ENCODE assay signal across 2 cellular contexts in the genomic region with DNA sequence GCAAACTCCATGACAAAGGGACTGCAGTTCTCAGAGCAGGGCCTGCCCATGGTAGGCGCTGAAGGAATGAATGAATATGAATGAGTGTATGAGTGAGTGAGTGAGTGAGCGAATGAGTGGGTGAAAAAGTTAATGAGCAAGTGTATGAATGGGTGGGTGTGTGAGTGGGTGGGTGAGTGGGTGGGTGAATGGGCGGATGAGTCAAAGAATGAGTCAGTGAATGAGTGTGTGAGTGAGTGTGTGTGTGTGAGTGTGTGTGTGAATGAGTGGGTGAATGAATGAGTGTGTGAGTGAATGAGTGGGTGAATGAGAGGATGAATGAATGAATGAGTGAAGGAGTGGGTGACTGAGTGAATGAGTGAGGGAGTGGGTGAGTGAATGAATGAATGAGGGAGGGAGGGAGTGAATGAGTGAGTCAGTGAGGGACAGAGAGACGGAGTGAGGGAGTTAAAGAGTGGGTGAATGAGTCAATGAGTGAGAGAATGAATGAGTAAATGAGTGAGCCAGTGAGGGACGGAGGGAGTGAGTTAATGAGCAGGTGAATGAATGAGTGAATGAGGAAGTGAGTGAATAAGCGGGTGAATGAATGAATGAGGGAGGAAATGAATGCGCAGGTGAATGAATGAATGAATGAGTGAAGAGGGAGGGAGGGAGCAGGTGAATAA.
TF ChIP-seq lines count a peak whose summit lies in the region.

No MANE protein-coding gene starts in this region.

TF ChIP-seq in IMR-90, 13 proteins besides CTCF, POLR2A, EP300 and RAD21:
- TF ChIP-seq MXI1 (IDR thresholded peaks at IDR 0.05; ENCODE audit: borderline replicate concordance, low read depth, low read length): no peak
- TF ChIP-seq BHLHE40 (IDR thresholded peaks at IDR 0.05; ENCODE audit: low read depth, low read length): no peak
- TF ChIP-seq RFX5 (IDR thresholded peaks at IDR 0.05; ENCODE audit: low read depth, low read length): no peak
- TF ChIP-seq, protein P1, sequence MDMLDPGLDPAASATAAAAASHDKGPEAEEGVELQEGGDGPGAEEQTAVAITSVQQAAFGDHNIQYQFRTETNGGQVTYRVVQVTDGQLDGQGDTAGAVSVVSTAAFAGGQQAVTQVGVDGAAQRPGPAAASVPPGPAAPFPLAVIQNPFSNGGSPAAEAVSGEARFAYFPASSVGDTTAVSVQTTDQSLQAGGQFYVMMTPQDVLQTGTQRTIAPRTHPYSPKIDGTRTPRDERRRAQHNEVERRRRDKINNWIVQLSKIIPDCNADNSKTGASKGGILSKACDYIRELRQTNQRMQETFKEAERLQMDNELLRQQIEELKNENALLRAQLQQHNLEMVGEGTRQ (IDR thresholded peaks at IDR 0.05; ENCODE audit: low read depth, low read length): no peak
- TF ChIP-seq MAFK (IDR thresholded peaks at IDR 0.05; ENCODE audit: low read depth, low read length): no peak
- TF ChIP-seq RCOR1 (IDR thresholded peaks at IDR 0.05; ENCODE audit: insufficient replicate concordance, low read length): peak; percentile 59
- TF ChIP-seq MAZ (IDR thresholded peaks at IDR 0.05; ENCODE audit: borderline replicate concordance, low read depth, low read length): peak; percentile 29; the same call in 1 of the 2 replicates
- TF ChIP-seq CEBPB (IDR thresholded peaks at IDR 0.05; ENCODE audit: low read depth, low read length): no peak
- TF ChIP-seq FOS (IDR thresholded peaks at IDR 0.05; ENCODE audit: low read depth, low read length): peak; percentile 58; the same call in 1 of the 2 replicates

TF ChIP-seq in K562, 482 proteins besides CTCF, POLR2A, EP300 and RAD21 (continues in another document):
- TF ChIP-seq ZNF431 (CRISPR knock-in tag; IDR thresholded peaks at IDR 0.05) (no peak), NCOA2 (IDR thresholded peaks at IDR 0.05; ENCODE audit: partially characterized antibody in 2 of 2) (no peak), HNRNPL (IDR thresholded peaks at IDR 0.05; ENCODE audit: low read depth, low read length) (no peak), ZNF146 (CRISPR knock-in tag; IDR thresholded peaks at IDR 0.05; ENCODE audit: unreplicated experiment) (no peak), KLF1 (tag; IDR thresholded peaks at IDR 0.05) (no peak), LARP7 (IDR thresholded peaks at IDR 0.05) (no peak), NFE2L1 (tag; IDR thresholded peaks at IDR 0.05; ENCODE audit: borderline replicate concordance, low read depth) (no peak), RFX1 (IDR thresholded peaks at IDR 0.05) (no peak), MTA3 (IDR thresholded peaks at IDR 0.05; ENCODE audit: borderline replicate concordance) (no peak), RBM39 (optimal IDR thresholded peaks at IDR 0.05; ENCODE audit: low read depth, low read length) (no peak), PURB (CRISPR knock-in tag; IDR thresholded peaks at IDR 0.05; ENCODE audit: low read depth) (no peak), PHF21A (IDR thresholded peaks at IDR 0.05; ENCODE audit: borderline replicate concordance, low read depth) (peak; percentile 9; the same call in 1 of the 2 replicates), CEBPG (CRISPR knock-in tag; IDR thresholded peaks at IDR 0.05) (no peak), CEBPG (tag; conservative IDR thresholded peaks at IDR 0.05 in 1 of 2, IDR thresholded peaks at IDR 0.05 in 1 of 2) (no peak), ZNF134 (CRISPR knock-in tag; conservative IDR thresholded peaks at IDR 0.05) (no peak), MXI1 (IDR thresholded peaks at IDR 0.05; ENCODE audit: low read depth, low read length) (no peak), ETS2 (tag; IDR thresholded peaks at IDR 0.05; ENCODE audit: borderline replicate concordance, poor library complexity, severe bottlenecking) (no peak), TBL1XR1 (IDR thresholded peaks at IDR 0.05; ENCODE audit: low read length in 2 of 2) (no peak), NFRKB (IDR thresholded peaks at IDR 0.05; ENCODE audit: low read depth) (peak; percentile 74), ZBTB8A (IDR thresholded peaks at IDR 0.05; ENCODE audit: partially characterized antibody) (no peak), TGIF2 (CRISPR knock-in tag; IDR thresholded peaks at IDR 0.05) (no peak), HMG20A (CRISPR knock-in tag; conservative IDR thresholded peaks at IDR 0.05) (no peak), RNF2 (IDR thresholded peaks at IDR 0.05) (no peak), NUFIP1 (IDR thresholded peaks at IDR 0.05; ENCODE audit: partially characterized antibody) (no peak), STAT5A (IDR thresholded peaks at IDR 0.05; ENCODE audit: borderline replicate concordance, low read length) (no peak), C11orf30 (IDR thresholded peaks at IDR 0.05; ENCODE audit: low read depth) (no peak), MIER1 (IDR thresholded peaks at IDR 0.05; ENCODE audit: low read depth) (peak; percentile 71), HDAC1 (IDR thresholded peaks at IDR 0.05) (peak in 1 of 2 experiments; percentile 60; a peak in 2 of 4 replicates), ZNF551 (CRISPR knock-in tag; IDR thresholded peaks at IDR 0.05) (no peak), GTF2E2 (tag; IDR thresholded peaks at IDR 0.05) (no peak), ZC3H11A (IDR thresholded peaks at IDR 0.05; ENCODE audit: low read depth, low read length) (no peak), TCF3 (CRISPR knock-in tag; IDR thresholded peaks at IDR 0.05) (no peak), ZNF354B (CRISPR knock-in tag; IDR thresholded peaks at IDR 0.05) (no peak), HNRNPK (IDR thresholded peaks at IDR 0.05; ENCODE audit: low read depth, low read length, poor library complexity, severe bottlenecking) (no peak), IRF2 (CRISPR knock-in tag; IDR thresholded peaks at IDR 0.05) (no peak), MAFF (IDR thresholded peaks at IDR 0.05; ENCODE audit: low read length) (no peak), ZNF586 (CRISPR knock-in tag; conservative IDR thresholded peaks at IDR 0.05) (no peak), PRPF4 (IDR thresholded peaks at IDR 0.05; ENCODE audit: insufficient read depth, low read depth, low read length, poor library complexity, severe bottlenecking) (no peak), KAT8 (IDR thresholded peaks at IDR 0.05; ENCODE audit: low read depth) (no peak), ILK (tag; IDR thresholded peaks at IDR 0.05; ENCODE audit: borderline replicate concordance, low read depth) (no peak), NEUROD1 (IDR thresholded peaks at IDR 0.05; ENCODE audit: borderline replicate concordance, low read depth, low read length, partially characterized antibody) (no peak), BHLHE40 (IDR thresholded peaks at IDR 0.05; ENCODE audit: low read length) (no peak), TEAD4 (IDR thresholded peaks at IDR 0.05; ENCODE audit: low read length) (peak; percentile 34; the same call in 1 of the 2 replicates), TEAD4 (CRISPR knock-in tag; IDR thresholded peaks at IDR 0.05; ENCODE audit: borderline replicate concordance) (no peak), SREBF2 (CRISPR knock-in tag; IDR thresholded peaks at IDR 0.05) (no peak), FIP1L1 (IDR thresholded peaks at IDR 0.05; ENCODE audit: low read depth, low read length, poor library complexity, severe bottlenecking) (no peak), WHSC1 (IDR thresholded peaks at IDR 0.05; ENCODE audit: low read length) (no peak), MEIS2 (IDR thresholded peaks at IDR 0.05; ENCODE audit: partially characterized antibody) (no peak), HNRNPLL (IDR thresholded peaks at IDR 0.05; ENCODE audit: low read depth, low read length, poor library complexity, severe bottlenecking) (no peak)
- TF ChIP-seq, protein P2, sequence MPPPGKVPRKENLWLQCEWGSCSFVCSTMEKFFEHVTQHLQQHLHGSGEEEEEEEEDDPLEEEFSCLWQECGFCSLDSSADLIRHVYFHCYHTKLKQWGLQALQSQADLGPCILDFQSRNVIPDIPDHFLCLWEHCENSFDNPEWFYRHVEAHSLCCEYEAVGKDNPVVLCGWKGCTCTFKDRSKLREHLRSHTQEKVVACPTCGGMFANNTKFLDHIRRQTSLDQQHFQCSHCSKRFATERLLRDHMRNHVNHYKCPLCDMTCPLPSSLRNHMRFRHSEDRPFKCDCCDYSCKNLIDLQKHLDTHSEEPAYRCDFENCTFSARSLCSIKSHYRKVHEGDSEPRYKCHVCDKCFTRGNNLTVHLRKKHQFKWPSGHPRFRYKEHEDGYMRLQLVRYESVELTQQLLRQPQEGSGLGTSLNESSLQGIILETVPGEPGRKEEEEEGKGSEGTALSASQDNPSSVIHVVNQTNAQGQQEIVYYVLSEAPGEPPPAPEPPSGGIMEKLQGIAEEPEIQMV (tag; conservative IDR thresholded peaks at IDR 0.05; ENCODE audit: low read depth): no peak
- TF ChIP-seq, protein P3, sequence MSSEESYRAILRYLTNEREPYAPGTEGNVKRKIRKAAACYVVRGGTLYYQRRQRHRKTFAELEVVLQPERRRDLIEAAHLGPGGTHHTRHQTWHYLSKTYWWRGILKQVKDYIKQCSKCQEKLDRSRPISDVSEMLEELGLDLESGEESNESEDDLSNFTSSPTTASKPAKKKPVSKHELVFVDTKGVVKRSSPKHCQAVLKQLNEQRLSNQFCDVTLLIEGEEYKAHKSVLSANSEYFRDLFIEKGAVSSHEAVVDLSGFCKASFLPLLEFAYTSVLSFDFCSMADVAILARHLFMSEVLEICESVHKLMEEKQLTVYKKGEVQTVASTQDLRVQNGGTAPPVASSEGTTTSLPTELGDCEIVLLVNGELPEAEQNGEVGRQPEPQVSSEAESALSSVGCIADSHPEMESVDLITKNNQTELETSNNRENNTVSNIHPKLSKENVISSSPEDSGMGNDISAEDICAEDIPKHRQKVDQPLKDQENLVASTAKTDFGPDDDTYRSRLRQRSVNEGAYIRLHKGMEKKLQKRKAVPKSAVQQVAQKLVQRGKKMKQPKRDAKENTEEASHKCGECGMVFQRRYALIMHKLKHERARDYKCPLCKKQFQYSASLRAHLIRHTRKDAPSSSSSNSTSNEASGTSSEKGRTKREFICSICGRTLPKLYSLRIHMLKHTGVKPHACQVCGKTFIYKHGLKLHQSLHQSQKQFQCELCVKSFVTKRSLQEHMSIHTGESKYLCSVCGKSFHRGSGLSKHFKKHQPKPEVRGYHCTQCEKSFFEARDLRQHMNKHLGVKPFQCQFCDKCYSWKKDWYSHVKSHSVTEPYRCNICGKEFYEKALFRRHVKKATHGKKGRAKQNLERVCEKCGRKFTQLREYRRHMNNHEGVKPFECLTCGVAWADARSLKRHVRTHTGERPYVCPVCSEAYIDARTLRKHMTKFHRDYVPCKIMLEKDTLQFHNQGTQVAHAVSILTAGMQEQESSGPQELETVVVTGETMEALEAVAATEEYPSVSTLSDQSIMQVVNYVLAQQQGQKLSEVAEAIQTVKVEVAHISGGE (CRISPR knock-in tag; IDR thresholded peaks at IDR 0.05): no peak
- TF ChIP-seq, protein P4, sequence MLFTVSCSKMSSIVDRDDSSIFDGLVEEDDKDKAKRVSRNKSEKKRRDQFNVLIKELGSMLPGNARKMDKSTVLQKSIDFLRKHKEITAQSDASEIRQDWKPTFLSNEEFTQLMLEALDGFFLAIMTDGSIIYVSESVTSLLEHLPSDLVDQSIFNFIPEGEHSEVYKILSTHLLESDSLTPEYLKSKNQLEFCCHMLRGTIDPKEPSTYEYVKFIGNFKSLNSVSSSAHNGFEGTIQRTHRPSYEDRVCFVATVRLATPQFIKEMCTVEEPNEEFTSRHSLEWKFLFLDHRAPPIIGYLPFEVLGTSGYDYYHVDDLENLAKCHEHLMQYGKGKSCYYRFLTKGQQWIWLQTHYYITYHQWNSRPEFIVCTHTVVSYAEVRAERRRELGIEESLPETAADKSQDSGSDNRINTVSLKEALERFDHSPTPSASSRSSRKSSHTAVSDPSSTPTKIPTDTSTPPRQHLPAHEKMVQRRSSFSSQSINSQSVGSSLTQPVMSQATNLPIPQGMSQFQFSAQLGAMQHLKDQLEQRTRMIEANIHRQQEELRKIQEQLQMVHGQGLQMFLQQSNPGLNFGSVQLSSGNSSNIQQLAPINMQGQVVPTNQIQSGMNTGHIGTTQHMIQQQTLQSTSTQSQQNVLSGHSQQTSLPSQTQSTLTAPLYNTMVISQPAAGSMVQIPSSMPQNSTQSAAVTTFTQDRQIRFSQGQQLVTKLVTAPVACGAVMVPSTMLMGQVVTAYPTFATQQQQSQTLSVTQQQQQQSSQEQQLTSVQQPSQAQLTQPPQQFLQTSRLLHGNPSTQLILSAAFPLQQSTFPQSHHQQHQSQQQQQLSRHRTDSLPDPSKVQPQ (CRISPR knock-in tag; IDR thresholded peaks at IDR 0.05; ENCODE audit: borderline replicate concordance): no peak
- TF ChIP-seq, protein P5, sequence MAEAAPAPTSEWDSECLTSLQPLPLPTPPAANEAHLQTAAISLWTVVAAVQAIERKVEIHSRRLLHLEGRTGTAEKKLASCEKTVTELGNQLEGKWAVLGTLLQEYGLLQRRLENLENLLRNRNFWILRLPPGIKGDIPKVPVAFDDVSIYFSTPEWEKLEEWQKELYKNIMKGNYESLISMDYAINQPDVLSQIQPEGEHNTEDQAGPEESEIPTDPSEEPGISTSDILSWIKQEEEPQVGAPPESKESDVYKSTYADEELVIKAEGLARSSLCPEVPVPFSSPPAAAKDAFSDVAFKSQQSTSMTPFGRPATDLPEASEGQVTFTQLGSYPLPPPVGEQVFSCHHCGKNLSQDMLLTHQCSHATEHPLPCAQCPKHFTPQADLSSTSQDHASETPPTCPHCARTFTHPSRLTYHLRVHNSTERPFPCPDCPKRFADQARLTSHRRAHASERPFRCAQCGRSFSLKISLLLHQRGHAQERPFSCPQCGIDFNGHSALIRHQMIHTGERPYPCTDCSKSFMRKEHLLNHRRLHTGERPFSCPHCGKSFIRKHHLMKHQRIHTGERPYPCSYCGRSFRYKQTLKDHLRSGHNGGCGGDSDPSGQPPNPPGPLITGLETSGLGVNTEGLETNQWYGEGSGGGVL (CRISPR knock-in tag; IDR thresholded peaks at IDR 0.05): no peak
- TF ChIP-seq, protein P6, sequence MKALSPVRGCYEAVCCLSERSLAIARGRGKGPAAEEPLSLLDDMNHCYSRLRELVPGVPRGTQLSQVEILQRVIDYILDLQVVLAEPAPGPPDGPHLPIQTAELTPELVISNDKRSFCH (CRISPR knock-in tag; IDR thresholded peaks at IDR 0.05): no peak
- TF ChIP-seq, protein P6 (tag; IDR thresholded peaks at IDR 0.05): no peak
- TF ChIP-seq, protein P7, sequence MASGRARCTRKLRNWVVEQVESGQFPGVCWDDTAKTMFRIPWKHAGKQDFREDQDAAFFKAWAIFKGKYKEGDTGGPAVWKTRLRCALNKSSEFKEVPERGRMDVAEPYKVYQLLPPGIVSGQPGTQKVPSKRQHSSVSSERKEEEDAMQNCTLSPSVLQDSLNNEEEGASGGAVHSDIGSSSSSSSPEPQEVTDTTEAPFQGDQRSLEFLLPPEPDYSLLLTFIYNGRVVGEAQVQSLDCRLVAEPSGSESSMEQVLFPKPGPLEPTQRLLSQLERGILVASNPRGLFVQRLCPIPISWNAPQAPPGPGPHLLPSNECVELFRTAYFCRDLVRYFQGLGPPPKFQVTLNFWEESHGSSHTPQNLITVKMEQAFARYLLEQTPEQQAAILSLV (tag; IDR thresholded peaks at IDR 0.05): no peak
- TF ChIP-seq, protein P8, sequence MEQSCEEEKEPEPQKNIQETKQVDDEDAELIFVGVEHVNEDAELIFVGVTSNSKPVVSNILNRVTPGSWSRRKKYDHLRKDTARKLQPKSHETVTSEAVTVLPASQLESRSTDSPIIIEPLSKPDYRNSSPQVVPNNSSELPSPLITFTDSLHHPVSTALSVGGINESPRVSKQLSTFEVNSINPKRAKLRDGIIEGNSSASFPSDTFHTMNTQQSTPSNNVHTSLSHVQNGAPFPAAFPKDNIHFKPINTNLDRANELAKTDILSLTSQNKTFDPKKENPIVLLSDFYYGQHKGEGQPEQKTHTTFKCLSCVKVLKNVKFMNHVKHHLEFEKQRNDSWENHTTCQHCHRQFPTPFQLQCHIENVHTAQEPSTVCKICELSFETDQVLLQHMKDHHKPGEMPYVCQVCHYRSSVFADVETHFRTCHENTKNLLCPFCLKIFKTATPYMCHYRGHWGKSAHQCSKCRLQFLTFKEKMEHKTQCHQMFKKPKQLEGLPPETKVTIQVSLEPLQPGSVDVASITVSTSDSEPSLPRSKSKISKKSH (CRISPR knock-in tag; IDR thresholded peaks at IDR 0.05): no peak
